ENCODE assay signal across 21 cellular contexts in genomic region chr10:22148956-22149355, GRCh38.
DNase-seq lines count a peak whose midpoint lies in the region; ATAC-seq and TF ChIP-seq lines count a peak whose summit lies in the region.
"Had no signal": no experiment of that assay in that cellular context is flagged by ENCODE, and none has a peak within 500 bp of the region (broad histone marks: within the 10 kb centered on the region; RNA-seq: fewer than 3 reads in every experiment).

No MANE protein-coding gene starts in this region.

- no peak for TF ChIP-seq CTCF in astrocyte of the spinal cord (IDR thresholded peaks at IDR 0.05; ENCODE audit: low read depth, low read length)

- peak; percentile 8 for DNase-seq in EH (ENCODE audit: low read depth)
- DNase-seq in NCI-H1694 (lab: John Stamatoyannopoulos, UW) = peak; percentile 13
- peak; percentile 3 for DNase-seq in astrocyte of the spinal cord (ENCODE audit: low read depth, low spot score)
- peak; percentile 32 for DNase-seq in iris pigment epithelial cell (ENCODE audit: low read depth)
- DNase-seq in UCSD-AML1 (lab: John Stamatoyannopoulos, UW; ENCODE audit: unreplicated experiment) = no peak
- DNase-seq in NCI-H2196 treated with DMSO at 0.1 percent for 48 hours (lab: John Stamatoyannopoulos, UW; ENCODE audit: unreplicated experiment) = no peak
- DNase-seq: activated naive CD4-positive, alpha-beta T cell treated with anti-CD3 and anti-CD28 coated beads for 36 hours; COR-L47; erythroblast; GDM1; heart left ventricle; immature natural killer cell; KG1; NCI-H1092; NCI-H510A treated with DMSO at 0.1 percent for 48 hours; OCI-M1 had no signal

- H3K4me3 ChIP-seq in astrocyte of the spinal cord (ENCODE audit: low read depth, low read length) = no peak overlapping the region
- H3K4me3 ChIP-seq: GM12878, heart left ventricle, smooth muscle cell, suprapubic skin had no signal

- ATAC-seq in HG03354 (IDR thresholded peaks at IDR 0.05; ENCODE audit: poor library complexity, severe bottlenecking, unreplicated experiment) = no peak
- ATAC-seq: GM12878; heart left ventricle; natural killer cell treated with Interleukin-12 subunit alpha and Interleukin-12 subunit beta and Interleukin-15 and Interleukin-18, amount 100 ng/mL, for 72 hours had no signal

- in situ Hi-C loops in astrocyte of the spinal cord (cut with HindIII; ENCODE audit: low sequenced_read_pairs) = no loop called here

Comparison
In these comparisons a context has a peak if more than half of its experiments do, and no peak if none do; other contexts are left out.
1. DNase-seq: peak in EH (single experiment), NCI-H1694 (single experiment), astrocyte of the spinal cord (single experiment) and iris pigment epithelial cell (single experiment); none in UCSD-AML1 (single experiment) and NCI-H2196 treated with DMSO at 0.1 percent for 48 hours (single experiment).